1 cellular context compared by ENCODE assay signal in the genomic region with DNA sequence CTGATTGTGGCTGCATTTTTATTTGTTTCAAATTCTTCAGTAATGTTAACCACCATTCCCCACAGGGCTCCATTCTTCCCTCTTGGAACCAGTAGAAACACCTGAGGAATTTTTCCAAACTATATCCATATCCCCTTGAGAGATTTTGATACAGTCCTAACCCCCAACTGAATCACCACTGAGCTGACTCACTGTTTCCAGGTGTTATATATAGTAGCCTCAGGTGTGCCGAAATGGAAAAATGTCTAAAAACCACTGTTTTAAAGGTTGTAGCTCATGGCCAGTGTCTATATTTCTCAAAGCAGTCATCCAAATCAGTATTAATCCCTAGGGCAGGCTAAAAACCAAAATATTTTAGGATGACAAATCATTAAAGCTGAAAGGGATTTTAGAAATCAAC.
TF ChIP-seq lines count a peak whose summit lies in the region.

No MANE protein-coding gene starts in this region.

TF ChIP-seq in SK-N-SH, 30 proteins besides CTCF, POLR2A, EP300 and RAD21:
- TF ChIP-seq, protein P1, sequence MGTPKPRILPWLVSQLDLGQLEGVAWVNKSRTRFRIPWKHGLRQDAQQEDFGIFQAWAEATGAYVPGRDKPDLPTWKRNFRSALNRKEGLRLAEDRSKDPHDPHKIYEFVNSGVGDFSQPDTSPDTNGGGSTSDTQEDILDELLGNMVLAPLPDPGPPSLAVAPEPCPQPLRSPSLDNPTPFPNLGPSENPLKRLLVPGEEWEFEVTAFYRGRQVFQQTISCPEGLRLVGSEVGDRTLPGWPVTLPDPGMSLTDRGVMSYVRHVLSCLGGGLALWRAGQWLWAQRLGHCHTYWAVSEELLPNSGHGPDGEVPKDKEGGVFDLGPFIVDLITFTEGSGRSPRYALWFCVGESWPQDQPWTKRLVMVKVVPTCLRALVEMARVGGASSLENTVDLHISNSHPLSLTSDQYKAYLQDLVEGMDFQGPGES (IDR thresholded peaks at IDR 0.05; ENCODE audit: low read depth, low read length) = no peak
TF ChIP-seq in SK-N-SH: peak in this region for 0.
